ENCODE assay signal across 19 cellular contexts in the genomic region with DNA sequence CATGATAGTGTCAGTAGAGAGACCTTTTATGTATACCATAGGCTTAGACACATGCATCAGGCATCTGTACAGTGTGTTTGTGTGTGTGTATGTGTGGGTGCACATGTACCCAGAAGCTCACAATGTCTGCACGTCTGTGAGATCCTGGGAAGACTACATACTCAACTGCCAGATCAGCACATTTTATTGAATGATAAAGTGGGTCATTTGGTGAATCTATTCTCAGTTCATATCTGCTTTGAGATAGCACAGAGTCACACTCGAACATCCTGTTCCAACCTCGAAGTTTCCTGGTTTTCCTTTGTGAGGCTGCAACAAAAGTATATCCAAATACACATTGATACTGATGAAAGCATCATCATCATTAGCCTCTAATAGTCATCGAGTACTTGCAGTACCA.
DNase-seq lines count a peak whose midpoint lies in the region; ATAC-seq, FAIRE-seq and TF ChIP-seq lines count a peak whose summit lies in the region.
"Had no signal": no experiment of that assay in that cellular context is flagged by ENCODE, and none has a peak within 500 bp of the region (broad histone marks: within the 10 kb centered on the region; RNA-seq: fewer than 3 reads in every experiment).

No MANE protein-coding gene starts in this region.

- CTCF ChIA-PET in HepG2 (lab: Yijun Ruan, JAX; ENCODE audit: low intra/inter-chr PET ratio, low total read pairs) = no interaction called here

- H3K4me3 ChIP-seq in astrocyte (ENCODE audit: insufficient read depth, low read depth, low read length) (no peak overlapping the region), HepG2 (replicated peaks in 1 of 3; ENCODE audit: insufficient read depth in 1 of 3, low read depth in 2 of 3, low read length in 3 of 3) (no peak overlapping the region), skeletal muscle tissue (ENCODE audit: low read length in 3 of 3) (no peak overlapping the region), left lung (no peak overlapping the region)
- H3K4me3 ChIP-seq: BLaER1, GM23338 had no signal

- DNase-seq in astrocyte (ENCODE audit: low read depth) (no peak), HepG2 (ENCODE audit: low spot score) (no peak), left lung (no peak)
- DNase-seq: Caco-2; CD4-positive, CD25-positive, alpha-beta regulatory T cell; CD8-positive, alpha-beta T cell; DMS153; DND-41; H9 had no signal

- H3K79me2 ChIP-seq in astrocyte (ENCODE audit: insufficient read depth, low read length) (no peaks in the 10 kb centered on the region), HepG2 (ENCODE audit: insufficient read depth, low read length) (no peaks in the 10 kb centered on the region)

- no peak overlapping the region for H3K9ac ChIP-seq in astrocyte (ENCODE audit: low read length)
- H3K9ac ChIP-seq in HepG2 (ENCODE audit: insufficient read depth, low read depth, low read length) = no peak overlapping the region
- no peak overlapping the region for H3K9ac ChIP-seq in skeletal muscle tissue (ENCODE audit: low read depth in 1 of 3, low read length in 3 of 3)
- H3K9ac ChIP-seq: BLaER1 had no signal

- H3K27me3 Mint-ChIP-seq in astrocyte (ENCODE audit: low read depth, unreplicated experiment) = no peaks in the 10 kb centered on the region

- in situ Hi-C loops in HepG2 (cut with HindIII; ENCODE audit: extremely low pct_ligation_motif_present, low pct_unique_long_range_greater_than_20kb) = no loop called here

- H3K4me2 ChIP-seq in astrocyte (ENCODE audit: low read length) (no peak overlapping the region), HepG2 (ENCODE audit: low read depth, low read length) (no peak overlapping the region)
- H3K4me2 ChIP-seq: BLaER1, GM23338 had no signal

- TF ChIP-seq EP300 in HepG2 (IDR thresholded peaks at IDR 0.05; ENCODE audit: low read depth in 2 of 2, low read length in 2 of 2) (no peak), HepG2 (CRISPR knock-in tag; IDR thresholded peaks at IDR 0.05; ENCODE audit: borderline replicate concordance) (no peak)

- no peaks in the 10 kb centered on the region for H3K9me3 Mint-ChIP-seq in astrocyte (ENCODE audit: unreplicated experiment)
- H3K9me3 Mint-ChIP-seq: CD8-positive, alpha-beta T cell; GM23338; H9 had no signal

- POLR2A ChIA-PET in HepG2 (lab: Yijun Ruan, JAX) = no interaction called here

- no peak overlapping the region for H3K4me3 Mint-ChIP-seq in astrocyte (ENCODE audit: unreplicated experiment)
- H3K4me3 Mint-ChIP-seq: B cell; CD4-positive, CD25-positive, alpha-beta regulatory T cell; CD8-positive, alpha-beta T cell; GM23338; H9 had no signal

- peaks cover 9% of the 10 kb centered on the region for H3K4me1 Mint-ChIP-seq in astrocyte (ENCODE audit: low read depth, unreplicated experiment)
- H3K4me1 Mint-ChIP-seq: B cell; CD4-positive, CD25-positive, alpha-beta regulatory T cell; GM23338; H9 had no signal

- H4K20me1 ChIP-seq in astrocyte (ENCODE audit: insufficient read depth, low read length) (no peaks in the 10 kb centered on the region), HepG2 (ENCODE audit: insufficient read depth, low read length) (no peaks in the 10 kb centered on the region)
- H4K20me1 ChIP-seq: BLaER1 had no signal

- TF ChIP-seq RAD21 in HepG2 (CRISPR knock-in tag; IDR thresholded peaks at IDR 0.05) = no peak

- H3K36me3 Mint-ChIP-seq in astrocyte (ENCODE audit: low read depth, unreplicated experiment) = no peaks in the 10 kb centered on the region
- H3K36me3 Mint-ChIP-seq: CD4-positive, CD25-positive, alpha-beta regulatory T cell; CD8-positive, alpha-beta T cell had no signal

- intact Hi-C loops in HepG2 (cut with micrococcal nuclease; ENCODE audit: unreplicated experiment) = no loop called here
- intact Hi-C loops in left lung (cut with DNase I) = no loop called here

- no peaks in the 10 kb centered on the region for H3K4me1 ChIP-seq in astrocyte (ENCODE audit: insufficient read depth, low read length)
- no peaks in the 10 kb centered on the region for H3K4me1 ChIP-seq in HepG2 (ENCODE audit: insufficient read depth, low read length)
- H3K4me1 ChIP-seq in skeletal muscle tissue (ENCODE audit: control insufficient read depth in 3 of 3, insufficient read depth in 3 of 3, low read length in 3 of 3) = peaks cover 24 to 52% (median 33%) of the 10 kb centered on the region in 3 donors
- no peaks in the 10 kb centered on the region for H3K4me1 ChIP-seq in left lung
- H3K4me1 ChIP-seq: BLaER1, Caco-2 had no signal

- no peaks in the 10 kb centered on the region for H3K9me3 ChIP-seq in astrocyte (ENCODE audit: insufficient read depth, low read depth, low read length)
- no peaks in the 10 kb centered on the region for H3K9me3 ChIP-seq in HepG2 (ENCODE audit: low read length)
- no peaks in the 10 kb centered on the region for H3K9me3 ChIP-seq in skeletal muscle tissue (ENCODE audit: control insufficient read depth in 3 of 3, low read length in 3 of 3)
- no peaks in the 10 kb centered on the region for H3K9me3 ChIP-seq in left lung
- H3K9me3 ChIP-seq: BLaER1, Caco-2 had no signal

- ATAC-seq in HepG2 (no peak), left lung (no peak), HG02973 (IDR thresholded peaks at IDR 0.05; ENCODE audit: unreplicated experiment) (no peak), HG02678 (IDR thresholded peaks at IDR 0.05; ENCODE audit: unreplicated experiment) (no peak)
- ATAC-seq: CD8-positive, alpha-beta T cell; GM23338; HCT116 had no signal

- FAIRE-seq in astrocyte (lab: Jason Lieb, UNC) (peak; percentile 23), HepG2 (lab: Jason Lieb, UNC) (no peak)
- FAIRE-seq: G401.6, GM12892 had no signal

- TF ChIP-seq POLR2A in HepG2 (IDR thresholded peaks at IDR 0.05; ENCODE audit: insufficient read depth in 1 of 2, low read depth in 2 of 2, low read length in 2 of 2) = no peak

- H2AFZ ChIP-seq in astrocyte (ENCODE audit: low read depth, low read length) (no peak overlapping the region), HepG2 (ENCODE audit: low read length) (no peak overlapping the region)
- H2AFZ ChIP-seq: GM23338 had no signal

- TF ChIP-seq CTCF in astrocyte (IDR thresholded peaks at IDR 0.05; ENCODE audit: insufficient read depth, low read depth, low read length) (no peak), HepG2 (CRISPR knock-in tag; IDR thresholded peaks at IDR 0.05) (no peak), left lung (IDR thresholded peaks at IDR 0.05) (no peak)

- no peak overlapping the region for H3K27ac ChIP-seq in astrocyte (ENCODE audit: low read depth, low read length)
- H3K27ac ChIP-seq in HepG2 (ENCODE audit: extremely low read length, insufficient read depth, low read length) = no peak overlapping the region
- peak overlapping the region; percentile 61 for H3K27ac ChIP-seq in skeletal muscle tissue (ENCODE audit: low read depth, low read length)
- no peak overlapping the region for H3K27ac ChIP-seq in left lung
- H3K27ac ChIP-seq: BLaER1, C4-2B had no signal

- H3K27me3 ChIP-seq in astrocyte (ENCODE audit: insufficient read depth, low read length) (no peaks in the 10 kb centered on the region), HepG2 (ENCODE audit: control insufficient read depth in 1 of 2, insufficient read depth in 2 of 2, low read length in 2 of 2) (no peaks in the 10 kb centered on the region), skeletal muscle tissue (ENCODE audit: control insufficient read depth in 3 of 3, insufficient read depth in 3 of 3, low read length in 3 of 3) (no peaks in the 10 kb centered on the region), left lung (no peaks in the 10 kb centered on the region)
- H3K27me3 ChIP-seq: BLaER1 had no signal

- 28% methylated on average over 4 of the region's 4 CpGs for WGBS in HepG2 (ENCODE audit: low lambda C conversion rate)

- H3K36me3 ChIP-seq in astrocyte (ENCODE audit: insufficient read depth, low read length) (no peaks in the 10 kb centered on the region), HepG2 (replicated peaks in 1 of 2; ENCODE audit: control insufficient read depth in 1 of 2, insufficient read depth in 2 of 2, low read length in 2 of 2) (no peaks in the 10 kb centered on the region), skeletal muscle tissue (ENCODE audit: control insufficient read depth in 3 of 3, insufficient read depth in 3 of 3, low read length in 3 of 3) (no peaks in the 10 kb centered on the region), left lung (no peaks in the 10 kb centered on the region)
- H3K36me3 ChIP-seq: BLaER1 had no signal

- BruUV-seq in HepG2 (replicated peaks; lab: Mats Ljungman, UMichigan) = no TSS peak

- H3K27ac Mint-ChIP-seq in astrocyte (ENCODE audit: unreplicated experiment) = no peak overlapping the region
- H3K27ac Mint-ChIP-seq: B cell; CD4-positive, CD25-positive, alpha-beta regulatory T cell; CD8-positive, alpha-beta T cell; GM23338; H9 had no signal

TF ChIP-seq in HepG2, 621 proteins besides CTCF, POLR2A, EP300 and RAD21:
- TF ChIP-seq MAFK (conservative IDR thresholded peaks at IDR 0.05 in 1 of 2, IDR thresholded peaks at IDR 0.05 in 1 of 2; ENCODE audit: low read length in 2 of 2) (peak; percentile 81 to 89), THRA (CRISPR knock-in tag; IDR thresholded peaks at IDR 0.05; ENCODE audit: borderline replicate concordance) (no peak), MAFF (IDR thresholded peaks at IDR 0.05; ENCODE audit: low read depth, low read length) (peak; percentile 72)
